ENCODE assay signal across 11 cellular contexts in the genomic region with DNA sequence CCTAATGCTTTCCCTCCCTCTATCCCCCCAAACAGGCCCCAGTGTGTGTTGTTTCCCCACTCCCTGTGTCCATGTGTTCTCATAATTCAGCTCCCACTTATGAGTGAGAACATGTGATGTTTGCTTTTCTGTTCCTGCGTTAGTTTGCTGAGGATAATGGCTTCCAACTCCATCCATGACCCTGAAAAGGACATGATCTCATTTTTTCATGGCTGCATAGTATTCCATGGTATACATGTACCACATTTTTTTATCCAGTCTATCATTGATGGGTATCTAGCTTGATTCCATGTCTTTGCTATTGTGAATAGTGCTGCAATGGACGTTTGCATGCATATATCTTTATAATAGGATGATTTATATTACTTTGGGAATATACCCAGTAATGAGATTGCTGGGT. TPM values are rescaled to one million over a fixed set of nuclear protein-coding genes. Genes with fewer than 3 reads are reported as not detected.
"Had no signal": no experiment of that assay in that cellular context is flagged by ENCODE, and none has a peak within 500 bp of the region (broad histone marks: within the 10 kb centered on the region; RNA-seq: fewer than 3 reads in every experiment).

No MANE protein-coding gene starts in this region.

- H3K27ac ChIP-seq: KMS-11 had no signal

- ATAC-seq: GM23338 had no signal

- DNase-seq: H9, HCEC 1CT, HFFc6, IMR-90, KBM-7 had no signal

- H2AFZ ChIP-seq: GM23338 had no signal

- FAIRE-seq: H1, H54, HTR-8/SVneo had no signal

- H3K4me2 ChIP-seq: GM23338, KMS-11 had no signal

- H3K9ac ChIP-seq: KMS-11 had no signal

- H3K4me3 ChIP-seq: GM23338 had no signal

RNA-seq across cellular contexts. Expression of a gene that starts 8.7 kb away (rescaled TPM):
- total RNA-seq: GM23338, H1, H9, HFFc6, HT-29, IMR-90 had no signal
- polyA plus RNA-seq: GM23338, H1, IMR-90 had no signal
